Comparison of ENCODE assay signal across 1 cellular context in the genomic region with DNA sequence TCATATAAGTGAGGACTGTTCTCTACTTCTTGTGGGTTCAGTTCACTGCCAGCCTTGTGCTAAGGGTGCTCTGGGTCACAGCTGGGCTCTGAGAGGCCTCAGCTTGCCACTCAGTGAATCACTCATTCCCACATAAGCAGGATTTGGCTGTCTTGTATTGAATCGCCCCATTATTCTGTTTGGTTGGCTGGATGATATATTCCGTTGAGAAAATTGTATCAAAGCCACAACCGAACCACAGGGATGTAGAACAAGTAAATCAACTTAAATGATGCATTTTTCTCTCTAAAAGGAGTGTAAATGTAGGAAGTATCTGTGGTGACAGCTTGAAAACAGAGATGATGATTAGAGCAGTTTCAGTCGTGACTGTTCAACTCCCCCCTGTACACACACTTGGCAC.
TF ChIP-seq lines count a peak whose summit lies in the region.

No MANE protein-coding gene starts in this region.

TF ChIP-seq in GM12878, 131 proteins besides CTCF, POLR2A, EP300 and RAD21 (continued from another document):
- TF ChIP-seq, protein P1, sequence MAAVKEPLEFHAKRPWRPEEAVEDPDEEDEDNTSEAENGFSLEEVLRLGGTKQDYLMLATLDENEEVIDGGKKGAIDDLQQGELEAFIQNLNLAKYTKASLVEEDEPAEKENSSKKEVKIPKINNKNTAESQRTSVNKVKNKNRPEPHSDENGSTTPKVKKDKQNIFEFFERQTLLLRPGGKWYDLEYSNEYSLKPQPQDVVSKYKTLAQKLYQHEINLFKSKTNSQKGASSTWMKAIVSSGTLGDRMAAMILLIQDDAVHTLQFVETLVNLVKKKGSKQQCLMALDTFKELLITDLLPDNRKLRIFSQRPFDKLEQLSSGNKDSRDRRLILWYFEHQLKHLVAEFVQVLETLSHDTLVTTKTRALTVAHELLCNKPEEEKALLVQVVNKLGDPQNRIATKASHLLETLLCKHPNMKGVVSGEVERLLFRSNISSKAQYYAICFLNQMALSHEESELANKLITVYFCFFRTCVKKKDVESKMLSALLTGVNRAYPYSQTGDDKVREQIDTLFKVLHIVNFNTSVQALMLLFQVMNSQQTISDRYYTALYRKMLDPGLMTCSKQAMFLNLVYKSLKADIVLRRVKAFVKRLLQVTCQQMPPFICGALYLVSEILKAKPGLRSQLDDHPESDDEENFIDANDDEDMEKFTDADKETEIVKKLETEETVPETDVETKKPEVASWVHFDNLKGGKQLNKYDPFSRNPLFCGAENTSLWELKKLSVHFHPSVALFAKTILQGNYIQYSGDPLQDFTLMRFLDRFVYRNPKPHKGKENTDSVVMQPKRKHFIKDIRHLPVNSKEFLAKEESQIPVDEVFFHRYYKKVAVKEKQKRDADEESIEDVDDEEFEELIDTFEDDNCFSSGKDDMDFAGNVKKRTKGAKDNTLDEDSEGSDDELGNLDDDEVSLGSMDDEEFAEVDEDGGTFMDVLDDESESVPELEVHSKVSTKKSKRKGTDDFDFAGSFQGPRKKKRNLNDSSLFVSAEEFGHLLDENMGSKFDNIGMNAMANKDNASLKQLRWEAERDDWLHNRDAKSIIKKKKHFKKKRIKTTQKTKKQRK (IDR thresholded peaks at IDR 0.05; ENCODE audit: low read depth, low read length): no peak
- TF ChIP-seq SMAD1 (IDR thresholded peaks at IDR 0.05; ENCODE audit: low read depth, partially characterized antibody) (no peak), RUNX3 (IDR thresholded peaks at IDR 0.05; ENCODE audit: low read length) (no peak), GABPA (IDR thresholded peaks at IDR 0.05; ENCODE audit: low read depth) (no peak), NFXL1 (IDR thresholded peaks at IDR 0.05; ENCODE audit: borderline replicate concordance) (no peak), PML (IDR thresholded peaks at IDR 0.05; ENCODE audit: low read length) (no peak), MEF2A (IDR thresholded peaks at IDR 0.05; ENCODE audit: insufficient read depth, low read depth, low read length) (no peak), BACH1 (IDR thresholded peaks at IDR 0.05; ENCODE audit: borderline replicate concordance) (no peak), ZNF207 (IDR thresholded peaks at IDR 0.05; ENCODE audit: borderline replicate concordance) (no peak)
- TF ChIP-seq, protein P2, sequence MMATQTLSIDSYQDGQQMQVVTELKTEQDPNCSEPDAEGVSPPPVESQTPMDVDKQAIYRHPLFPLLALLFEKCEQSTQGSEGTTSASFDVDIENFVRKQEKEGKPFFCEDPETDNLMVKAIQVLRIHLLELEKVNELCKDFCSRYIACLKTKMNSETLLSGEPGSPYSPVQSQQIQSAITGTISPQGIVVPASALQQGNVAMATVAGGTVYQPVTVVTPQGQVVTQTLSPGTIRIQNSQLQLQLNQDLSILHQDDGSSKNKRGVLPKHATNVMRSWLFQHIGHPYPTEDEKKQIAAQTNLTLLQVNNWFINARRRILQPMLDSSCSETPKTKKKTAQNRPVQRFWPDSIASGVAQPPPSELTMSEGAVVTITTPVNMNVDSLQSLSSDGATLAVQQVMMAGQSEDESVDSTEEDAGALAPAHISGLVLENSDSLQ (IDR thresholded peaks at IDR 0.05): no peak
- TF ChIP-seq, protein P3, sequence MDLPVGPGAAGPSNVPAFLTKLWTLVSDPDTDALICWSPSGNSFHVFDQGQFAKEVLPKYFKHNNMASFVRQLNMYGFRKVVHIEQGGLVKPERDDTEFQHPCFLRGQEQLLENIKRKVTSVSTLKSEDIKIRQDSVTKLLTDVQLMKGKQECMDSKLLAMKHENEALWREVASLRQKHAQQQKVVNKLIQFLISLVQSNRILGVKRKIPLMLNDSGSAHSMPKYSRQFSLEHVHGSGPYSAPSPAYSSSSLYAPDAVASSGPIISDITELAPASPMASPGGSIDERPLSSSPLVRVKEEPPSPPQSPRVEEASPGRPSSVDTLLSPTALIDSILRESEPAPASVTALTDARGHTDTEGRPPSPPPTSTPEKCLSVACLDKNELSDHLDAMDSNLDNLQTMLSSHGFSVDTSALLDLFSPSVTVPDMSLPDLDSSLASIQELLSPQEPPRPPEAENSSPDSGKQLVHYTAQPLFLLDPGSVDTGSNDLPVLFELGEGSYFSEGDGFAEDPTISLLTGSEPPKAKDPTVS (IDR thresholded peaks at IDR 0.05; ENCODE audit: low read depth, low read length): no peak
- TF ChIP-seq, protein P4, sequence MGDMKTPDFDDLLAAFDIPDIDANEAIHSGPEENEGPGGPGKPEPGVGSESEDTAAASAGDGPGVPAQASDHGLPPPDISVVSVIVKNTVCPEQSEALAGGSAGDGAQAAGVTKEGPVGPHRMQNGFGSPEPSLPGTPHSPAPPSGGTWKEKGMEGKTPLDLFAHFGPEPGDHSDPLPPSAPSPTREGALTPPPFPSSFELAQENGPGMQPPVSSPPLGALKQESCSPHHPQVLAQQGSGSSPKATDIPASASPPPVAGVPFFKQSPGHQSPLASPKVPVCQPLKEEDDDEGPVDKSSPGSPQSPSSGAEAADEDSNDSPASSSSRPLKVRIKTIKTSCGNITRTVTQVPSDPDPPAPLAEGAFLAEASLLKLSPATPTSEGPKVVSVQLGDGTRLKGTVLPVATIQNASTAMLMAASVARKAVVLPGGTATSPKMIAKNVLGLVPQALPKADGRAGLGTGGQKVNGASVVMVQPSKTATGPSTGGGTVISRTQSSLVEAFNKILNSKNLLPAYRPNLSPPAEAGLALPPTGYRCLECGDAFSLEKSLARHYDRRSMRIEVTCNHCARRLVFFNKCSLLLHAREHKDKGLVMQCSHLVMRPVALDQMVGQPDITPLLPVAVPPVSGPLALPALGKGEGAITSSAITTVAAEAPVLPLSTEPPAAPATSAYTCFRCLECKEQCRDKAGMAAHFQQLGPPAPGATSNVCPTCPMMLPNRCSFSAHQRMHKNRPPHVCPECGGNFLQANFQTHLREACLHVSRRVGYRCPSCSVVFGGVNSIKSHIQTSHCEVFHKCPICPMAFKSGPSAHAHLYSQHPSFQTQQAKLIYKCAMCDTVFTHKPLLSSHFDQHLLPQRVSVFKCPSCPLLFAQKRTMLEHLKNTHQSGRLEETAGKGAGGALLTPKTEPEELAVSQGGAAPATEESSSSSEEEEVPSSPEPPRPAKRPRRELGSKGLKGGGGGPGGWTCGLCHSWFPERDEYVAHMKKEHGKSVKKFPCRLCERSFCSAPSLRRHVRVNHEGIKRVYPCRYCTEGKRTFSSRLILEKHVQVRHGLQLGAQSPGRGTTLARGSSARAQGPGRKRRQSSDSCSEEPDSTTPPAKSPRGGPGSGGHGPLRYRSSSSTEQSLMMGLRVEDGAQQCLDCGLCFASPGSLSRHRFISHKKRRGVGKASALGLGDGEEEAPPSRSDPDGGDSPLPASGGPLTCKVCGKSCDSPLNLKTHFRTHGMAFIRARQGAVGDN (IDR thresholded peaks at IDR 0.05): no peak
- TF ChIP-seq, protein P5, sequence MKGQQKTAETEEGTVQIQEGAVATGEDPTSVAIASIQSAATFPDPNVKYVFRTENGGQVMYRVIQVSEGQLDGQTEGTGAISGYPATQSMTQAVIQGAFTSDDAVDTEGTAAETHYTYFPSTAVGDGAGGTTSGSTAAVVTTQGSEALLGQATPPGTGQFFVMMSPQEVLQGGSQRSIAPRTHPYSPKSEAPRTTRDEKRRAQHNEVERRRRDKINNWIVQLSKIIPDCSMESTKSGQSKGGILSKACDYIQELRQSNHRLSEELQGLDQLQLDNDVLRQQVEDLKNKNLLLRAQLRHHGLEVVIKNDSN (IDR thresholded peaks at IDR 0.05; ENCODE audit: borderline replicate concordance, extremely low read length, insufficient read depth, low read depth, low read length): no peak
- TF ChIP-seq, protein P6, sequence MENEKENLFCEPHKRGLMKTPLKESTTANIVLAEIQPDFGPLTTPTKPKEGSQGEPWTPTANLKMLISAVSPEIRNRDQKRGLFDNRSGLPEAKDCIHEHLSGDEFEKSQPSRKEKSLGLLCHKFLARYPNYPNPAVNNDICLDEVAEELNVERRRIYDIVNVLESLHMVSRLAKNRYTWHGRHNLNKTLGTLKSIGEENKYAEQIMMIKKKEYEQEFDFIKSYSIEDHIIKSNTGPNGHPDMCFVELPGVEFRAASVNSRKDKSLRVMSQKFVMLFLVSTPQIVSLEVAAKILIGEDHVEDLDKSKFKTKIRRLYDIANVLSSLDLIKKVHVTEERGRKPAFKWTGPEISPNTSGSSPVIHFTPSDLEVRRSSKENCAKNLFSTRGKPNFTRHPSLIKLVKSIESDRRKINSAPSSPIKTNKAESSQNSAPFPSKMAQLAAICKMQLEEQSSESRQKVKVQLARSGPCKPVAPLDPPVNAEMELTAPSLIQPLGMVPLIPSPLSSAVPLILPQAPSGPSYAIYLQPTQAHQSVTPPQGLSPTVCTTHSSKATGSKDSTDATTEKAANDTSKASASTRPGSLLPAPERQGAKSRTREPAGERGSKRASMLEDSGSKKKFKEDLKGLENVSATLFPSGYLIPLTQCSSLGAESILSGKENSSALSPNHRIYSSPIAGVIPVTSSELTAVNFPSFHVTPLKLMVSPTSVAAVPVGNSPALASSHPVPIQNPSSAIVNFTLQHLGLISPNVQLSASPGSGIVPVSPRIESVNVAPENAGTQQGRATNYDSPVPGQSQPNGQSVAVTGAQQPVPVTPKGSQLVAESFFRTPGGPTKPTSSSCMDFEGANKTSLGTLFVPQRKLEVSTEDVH (IDR thresholded peaks at IDR 0.05; ENCODE audit: low read depth, partially characterized antibody): no peak
